Comparison of ENCODE assay signal across 20 cellular contexts in genomic region chr1:214319930-214320329, GRCh38. TPM values are rescaled to one million over a fixed set of nuclear protein-coding genes. Genes with fewer than 3 reads are reported as not detected.
DNase-seq lines count a peak whose midpoint lies in the region; ATAC-seq, FAIRE-seq and TF ChIP-seq lines count a peak whose summit lies in the region.
"Had no signal": no experiment of that assay in that cellular context is flagged by ENCODE, and none has a peak within 500 bp of the region (broad histone marks: within the 10 kb centered on the region; RNA-seq: fewer than 3 reads in every experiment).

No MANE protein-coding gene starts in this region.

- POLR2A ChIA-PET in HEK293 (lab: Yijun Ruan, JAX) (no interaction called here), PC-9 (lab: Charles Lee; ENCODE audit: unreplicated experiment) (no interaction called here), HepG2 (lab: Yijun Ruan, JAX) (interaction anchor here (2.3 kb wide), 1 partner anchor 39 kb away, joined by 12 read pairs; the partner anchor contains the start of gene SMYD2)

- no peak overlapping the region for H3K9ac ChIP-seq in HepG2 (ENCODE audit: insufficient read depth, low read depth, low read length)

- H3K36me3 ChIP-seq in HEK293 (ENCODE audit: control insufficient read depth in 2 of 2, insufficient read depth in 1 of 2, low read length in 2 of 2): peaks cover 0 to 18% of the 10 kb centered on the region in 2 experiments; a peak in 1 of 3 replicates
- 0 out of 2 replicates have a peak, but pooled peaks cover 8% of the 10 kb centered on the region for H3K36me3 ChIP-seq in PC-9 (ENCODE audit: low read depth)
- H3K36me3 ChIP-seq in HepG2 (replicated peaks in 1 of 2; ENCODE audit: control insufficient read depth in 1 of 2, insufficient read depth in 2 of 2, low read length in 2 of 2): peaks cover 10 to 58% of the 10 kb centered on the region in 2 experiments

- no peak overlapping the region for H3K27ac ChIP-seq in HEK293 (ENCODE audit: extremely low read depth, low read depth, low read length)
- H3K27ac ChIP-seq in PC-9: no peak overlapping the region
- H3K27ac ChIP-seq in HepG2 (ENCODE audit: extremely low read length, insufficient read depth, low read length): peak overlapping the region; percentile 78
- H3K27ac ChIP-seq: Peyer's patch had no signal

- H3F3A ChIP-seq in PC-9 (ENCODE audit: insufficient read depth, low read depth): no peaks in the 10 kb centered on the region

- no peak for ATAC-seq in HepG2
- ATAC-seq in GM18517 (IDR thresholded peaks at IDR 0.05; ENCODE audit: unreplicated experiment): no peak
- ATAC-seq: natural killer cell treated with Interleukin-12 subunit alpha and Interleukin-12 subunit beta and Interleukin-15 and Interleukin-18, amount 100 ng/mL, for 72 hours had no signal

- WGBS in HepG2 (ENCODE audit: low lambda C conversion rate): 94% methylated on average over 5 of the region's 5 CpGs

- TF ChIP-seq POLR2A in HepG2 (IDR thresholded peaks at IDR 0.05; ENCODE audit: insufficient read depth in 1 of 2, low read depth in 2 of 2, low read length in 2 of 2): no peak

- in situ Hi-C loops in HepG2 (cut with HindIII; ENCODE audit: extremely low pct_ligation_motif_present, low pct_unique_long_range_greater_than_20kb): no loop called here

- BruUV-seq in PC-9 (replicated peaks; lab: Mats Ljungman, UMichigan) (no TSS peak), HepG2 (replicated peaks; lab: Mats Ljungman, UMichigan) (no TSS peak)

- no peaks in the 10 kb centered on the region for H3K27me3 ChIP-seq in PC-9 (ENCODE audit: insufficient read depth, low read depth)
- no peaks in the 10 kb centered on the region for H3K27me3 ChIP-seq in HepG2 (ENCODE audit: control insufficient read depth in 1 of 2, insufficient read depth in 2 of 2, low read length in 2 of 2)
- H3K27me3 ChIP-seq: Peyer's patch had no signal

- H3K4me1 ChIP-seq in HEK293 (ENCODE audit: control insufficient read depth, insufficient read depth, low read length) (no peaks in the 10 kb centered on the region), PC-9 (replicated peaks; ENCODE audit: insufficient read depth) (no peaks in the 10 kb centered on the region), HepG2 (ENCODE audit: insufficient read depth, low read length) (peaks cover 43% of the 10 kb centered on the region)
- H3K4me1 ChIP-seq: Peyer's patch had no signal

- H3K79me2 ChIP-seq in PC-9 (ENCODE audit: low read depth) (no peaks in the 10 kb centered on the region), HepG2 (ENCODE audit: insufficient read depth, low read length) (no peaks in the 10 kb centered on the region)

- intact Hi-C loops in PC-9 (cut with micrococcal nuclease; ENCODE audit: unreplicated experiment) (loop anchor here (5.0 to 10.0 kb wide), 2 partner anchors 38 to 1075 kb away; partner anchors contain the start of gene SMYD2), HepG2 (cut with micrococcal nuclease; ENCODE audit: unreplicated experiment) (loop anchor here (10.0 kb wide), 1 partner anchor 1195 kb away; no protein-coding TSS in a partner anchor)

- CTCF ChIA-PET in HEK293 (lab: Yijun Ruan, JAX): interaction anchor here (0.7 to 5.5 kb wide), 3 partner anchors 8 to 175 kb away, joined by 3 to 45 read pairs (median 27); no protein-coding TSS in a partner anchor
- CTCF ChIA-PET in PC-9 (lab: Charles Lee): no interaction called here
- CTCF ChIA-PET in HepG2 (lab: Yijun Ruan, JAX; ENCODE audit: low intra/inter-chr PET ratio, low total read pairs): no interaction called here

- H3K4me2 ChIP-seq in PC-9: no peak overlapping the region
- H3K4me2 ChIP-seq in HepG2 (ENCODE audit: low read depth, low read length): no peak overlapping the region

- TF ChIP-seq CTCF in HEK293 (tag by site-specific recombination; IDR thresholded peaks at IDR 0.05): 0 out of 2 replicates have a peak, but pooled peaks have one; percentile 26
- peak; percentile 47 for TF ChIP-seq CTCF in PC-9 (conservative IDR thresholded peaks at IDR 0.05)
- no peak for TF ChIP-seq CTCF in HepG2 (CRISPR knock-in tag; IDR thresholded peaks at IDR 0.05)

- TF ChIP-seq EP300 in HepG2 (IDR thresholded peaks at IDR 0.05; ENCODE audit: low read depth in 2 of 2, low read length in 2 of 2) (no peak), HepG2 (CRISPR knock-in tag; IDR thresholded peaks at IDR 0.05; ENCODE audit: borderline replicate concordance) (no peak)

- no peak for TF ChIP-seq RAD21 in HepG2 (CRISPR knock-in tag; IDR thresholded peaks at IDR 0.05)

- DNase-seq in DMS53 (lab: John Stamatoyannopoulos, UW): peak; percentile 12
- DNase-seq in DMS53 treated with DMSO at 0.1 percent for 48 hours (lab: John Stamatoyannopoulos, UW; ENCODE audit: unreplicated experiment): no peak
- no peak for DNase-seq in PC-9
- no peak for DNase-seq in HepG2 (ENCODE audit: low spot score)
- DNase-seq in SHP77 treated with DMSO at 0.1 percent for 48 hours (lab: John Stamatoyannopoulos, UW): no peak
- no peak for DNase-seq in NCI-H748 (lab: John Stamatoyannopoulos, UW; ENCODE audit: unreplicated experiment)
- DNase-seq: activated CD4-positive, alpha-beta T cell treated with anti-CD3 and anti-CD28 coated beads for 4 hours; activated naive CD8-positive, alpha-beta T cell treated with anti-CD3 and anti-CD28 coated beads, Interleukin-2, amount 10 ng/mL, durations not matched to agents 7 days and 5 days; caudate nucleus; effector memory CD4-positive, alpha-beta T cell; mammary epithelial cell; NCI-H1105 treated with DMSO at 0.1 percent for 48 hours; NCI-H2227 treated with DMSO at 0.1 percent for 48 hours; Peyer's patch; stimulated activated CD4-positive, alpha-beta T cell treated with anti-CD3 and anti-CD28 coated beads, Interleukin-2, amount 100 ng/mL, for 24 hours; T-helper 2 cell had no signal

- H3K9me3 ChIP-seq in HEK293 (ENCODE audit: control insufficient read depth, insufficient read depth, low read depth, low read length): no peaks in the 10 kb centered on the region
- no peaks in the 10 kb centered on the region for H3K9me3 ChIP-seq in PC-9 (ENCODE audit: insufficient read depth, low read depth)
- no peaks in the 10 kb centered on the region for H3K9me3 ChIP-seq in HepG2 (ENCODE audit: low read length)
- H3K9me3 ChIP-seq: Peyer's patch had no signal

- H4K20me1 ChIP-seq in PC-9 (ENCODE audit: insufficient read depth) (no peaks in the 10 kb centered on the region), HepG2 (ENCODE audit: insufficient read depth, low read length) (no peaks in the 10 kb centered on the region; the same call in 1 of the 2 replicates)

- H3K9me2 ChIP-seq in PC-9 (ENCODE audit: insufficient read depth): no peaks in the 10 kb centered on the region

- no peak overlapping the region for H2AFZ ChIP-seq in PC-9
- H2AFZ ChIP-seq in HepG2 (ENCODE audit: low read length): no peak overlapping the region

- H3K4me3 ChIP-seq in HEK293 (ENCODE audit: low read depth, low read length) (no peak overlapping the region), PC-9 (no peak overlapping the region), HepG2 (replicated peaks in 1 of 3; ENCODE audit: insufficient read depth in 1 of 3, low read depth in 2 of 3, low read length in 3 of 3) (no peak overlapping the region)
- H3K4me3 ChIP-seq: Peyer's patch had no signal

- no peak for FAIRE-seq in HepG2 (lab: Jason Lieb, UNC)
- FAIRE-seq: frontal cortex had no signal

TF ChIP-seq in HEK293, 187 proteins besides CTCF, POLR2A, EP300 and RAD21 (continues in another document):
- no peak for TF ChIP-seq ZNF157 (tag by site-specific recombination; IDR thresholded peaks at IDR 0.05)

TF ChIP-seq in HepG2, 621 proteins besides CTCF, POLR2A, EP300 and RAD21 (continues in another document):
- TF ChIP-seq MATR3 (CRISPR knock-in tag; IDR thresholded peaks at IDR 0.05) (no peak), ATM (IDR thresholded peaks at IDR 0.05; ENCODE audit: borderline replicate concordance) (peak; percentile 62; the same call in 1 of the 2 replicates), NR2F2 (IDR thresholded peaks at IDR 0.05; ENCODE audit: borderline replicate concordance, low read depth) (no peak), JUND (CRISPR knock-in tag; IDR thresholded peaks at IDR 0.05) (no peak)

RNA-seq across cellular contexts. Expression of gene SMYD2, which starts 39.0 kb away (rescaled TPM):
- 36.4 and 41.2 TPM in 2 replicates for total RNA-seq in PC-9 (2021)
- 72.7 and 82.7 TPM in 2 replicates for total RNA-seq in HepG2 (2016; rRNA removed; fragmentation: Illumina TruSeq; extraction: Trizol)
- 80.8 and 81.2 TPM in 2 replicates for total RNA-seq in HepG2 (2016; cell fraction: cytosol; rRNA removed; fragmentation: Illumina TruSeq; extraction: Trizol; ENCODE audit: low read depth)
- total RNA-seq in HepG2 (2016; cell fraction: insoluble cytoplasmic fraction; rRNA removed; fragmentation: Illumina TruSeq; extraction: Trizol): 71.5 and 84.1 TPM in 2 replicates
- 118 and 120 TPM in 2 replicates for total RNA-seq in HepG2 (2016; cell fraction: membrane; rRNA removed; fragmentation: Illumina TruSeq; extraction: Trizol)
- 54.8 and 63.5 TPM in 2 replicates for total RNA-seq in HepG2 (2016; cell fraction: nucleus; rRNA removed; fragmentation: Illumina TruSeq; extraction: Trizol)
- polyA plus RNA-seq in HepG2 (2011; rRNA removed): 128 and 139 TPM in 2 replicates
- 66.6 and 86.5 TPM in 2 replicates for polyA plus RNA-seq in HepG2 (2011; cell fraction: cytosol; rRNA removed)
- 178 and 185 TPM in 2 replicates for polyA plus RNA-seq in HepG2 (2011; cell fraction: nucleus; rRNA removed)
- 102 and 128 TPM in 2 replicates for polyA plus RNA-seq in HepG2 (2012)
- 90.2 and 93.3 TPM in 2 replicates for polyA plus RNA-seq in HepG2 (2016; cell fraction: cytosol; fragmentation: Illumina TruSeq; extraction: Trizol; ENCODE audit: low read depth)
- 76.6 and 77.2 TPM in 2 replicates for polyA plus RNA-seq in HepG2 (2016; cell fraction: insoluble cytoplasmic fraction; fragmentation: Illumina TruSeq; extraction: Trizol; ENCODE audit: low read depth)
- polyA plus RNA-seq in HepG2 (2016; cell fraction: membrane; fragmentation: Illumina TruSeq; extraction: Trizol; ENCODE audit: low read depth): 95.5 and 101 TPM in 2 replicates
- 98.5 and 106 TPM in 2 replicates for polyA plus RNA-seq in HepG2 (2016; cell fraction: nucleus; fragmentation: Illumina TruSeq; extraction: Trizol; ENCODE audit: insufficient read depth, low read depth)
- polyA minus RNA-seq in HepG2 (2011; rRNA and poly(A)+ RNA removed; ENCODE audit: low replicate concordance): 26.5 and 45.2 TPM in 2 replicates
- 34.7 and 39.1 TPM in 2 replicates for polyA minus RNA-seq in HepG2 (2011; cell fraction: cytosol; rRNA and poly(A)+ RNA removed)
- polyA minus RNA-seq in HepG2 (2011; cell fraction: nucleus; rRNA and poly(A)+ RNA removed): 119 and 126 TPM in 2 replicates
